In the genomic region with DNA sequence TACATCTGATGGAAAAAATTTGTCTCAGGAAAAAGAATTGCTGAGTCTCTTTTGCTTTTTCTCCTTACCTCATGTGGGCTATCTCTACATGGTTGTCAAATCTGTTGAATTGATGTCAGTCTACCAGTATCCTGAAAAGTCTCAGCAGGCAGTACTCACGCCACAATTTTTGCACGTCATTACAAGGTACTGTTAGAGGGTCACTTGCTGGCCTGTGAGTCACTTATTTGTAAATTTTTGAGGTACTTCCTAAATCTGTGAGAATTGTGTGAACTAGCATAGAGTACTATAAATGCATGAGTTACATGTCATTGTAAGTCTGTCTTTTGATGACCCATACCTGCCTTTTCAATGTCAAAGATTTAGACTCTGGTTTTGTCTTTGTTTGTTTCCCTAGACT, we compare ENCODE assay signal across 15 cellular contexts. TPM values are rescaled to one million over a fixed set of nuclear protein-coding genes. Genes with fewer than 3 reads are reported as not detected.
A peak's percentile ranks its signal among the peaks of the same experiment; 100 is the strongest.
DNase-seq lines count a peak whose midpoint lies in the region; ATAC-seq and TF ChIP-seq lines count a peak whose summit lies in the region.
"Had no signal": no experiment of that assay in that cellular context is flagged by ENCODE, and none has a peak within 500 bp of the region (broad histone marks: within the 10 kb centered on the region; RNA-seq: fewer than 3 reads in every experiment).

No MANE protein-coding gene starts in this region.

- no peaks in the 10 kb centered on the region for H3K9me3 Mint-ChIP-seq in activated B cell treated with CpG ODN at 0.5 μM for 24 hours
- H3K9me3 Mint-ChIP-seq: stimulated activated naive CD8-positive, alpha-beta T cell treated with anti-CD3 and anti-CD28 coated beads, Interleukin-15, Interleukin-2, amounts not matched to agents 100 ng/mL and 50 ng/mL, for 24 hours had no signal

- no peaks in the 10 kb centered on the region for H3K27me3 Mint-ChIP-seq in activated B cell treated with CpG ODN at 0.5 μM for 24 hours
- H3K27me3 Mint-ChIP-seq: stimulated activated naive CD8-positive, alpha-beta T cell treated with anti-CD3 and anti-CD28 coated beads, Interleukin-15, Interleukin-2, amounts not matched to agents 100 ng/mL and 50 ng/mL, for 24 hours had no signal

- no peaks in the 10 kb centered on the region for H3K27me3 ChIP-seq in neutrophil
- H3K27me3 ChIP-seq: esophagus muscularis mucosa, sigmoid colon had no signal

- intact Hi-C loops in activated B cell treated with CpG ODN at 0.5 μM for 24 hours (cut with micrococcal nuclease) = loop anchor here (5.0 to 10.0 kb wide), 3 partner anchors 57 to 1259 kb away; a partner anchor contains a TSS

- H3K4me1 Mint-ChIP-seq in activated B cell treated with CpG ODN at 0.5 μM for 24 hours = peaks cover 34% of the 10 kb centered on the region

- CTCF ChIA-PET in activated B cell treated with CpG ODN at 0.5 μM for 24 hours (lab: Charles Lee) = interaction anchor here (0.9 to 1.7 kb wide), 3 partner anchors 25 to 130 kb away, joined by 3 to 10 read pairs (median 4); no protein-coding TSS in a partner anchor

- H3K36me3 ChIP-seq in neutrophil = peaks cover 44% of the 10 kb centered on the region

- POLR2A ChIA-PET in activated B cell treated with CpG ODN at 0.5 μM for 24 hours (lab: Charles Lee) = interaction anchor here (1.0 to 2.6 kb wide), 4 partner anchors 15 to 98 kb away, joined by 3 to 45 read pairs (median 5); a partner anchor contains a TSS

- no peak overlapping the region for H3K4me3 ChIP-seq in neutrophil (ENCODE audit: low read depth in 1 of 2, low read length in 1 of 2)
- H3K4me3 ChIP-seq: esophagus muscularis mucosa, HAP-1, sigmoid colon had no signal

- H3K27ac Mint-ChIP-seq in activated B cell treated with CpG ODN at 0.5 μM for 24 hours = no peak overlapping the region
- H3K27ac Mint-ChIP-seq: stimulated activated naive CD8-positive, alpha-beta T cell treated with anti-CD3 and anti-CD28 coated beads, Interleukin-15, Interleukin-2, amounts not matched to agents 100 ng/mL and 50 ng/mL, for 24 hours had no signal

- H3K9me3 ChIP-seq in neutrophil = no peaks in the 10 kb centered on the region
- H3K9me3 ChIP-seq: esophagus muscularis mucosa, HAP-1, sigmoid colon had no signal

- DNase-seq in activated B cell treated with CpG ODN at 0.5 μM for 24 hours = no peak
- no peak for DNase-seq in epidermal melanocyte (ENCODE audit: insufficient read length, low spot score)
- DNase-seq in kidney tubule cell (ENCODE audit: low spot score) = no peak
- DNase-seq: activated CD4-positive, alpha-beta T cell treated with anti-CD3 and anti-CD28 coated beads for 48 hours; cortex of kidney; hippocampal formation; NCI-H1092 treated with DMSO at 0.1 percent for 48 hours; sigmoid colon had no signal

- TF ChIP-seq CTCF in activated B cell treated with CpG ODN at 0.5 μM for 24 hours (IDR thresholded peaks at IDR 0.05) = no peak
- TF ChIP-seq CTCF in neutrophil (IDR thresholded peaks at IDR 0.05) = no peak

- H3K36me3 Mint-ChIP-seq in activated B cell treated with CpG ODN at 0.5 μM for 24 hours (ENCODE audit: low read depth) = peaks cover 35% of the 10 kb centered on the region

- H3K4me1 ChIP-seq in neutrophil (ENCODE audit: control insufficient read depth in 1 of 2, insufficient read depth in 1 of 2, low read depth in 1 of 2, low read length in 1 of 2) = peaks cover 10 to 17% of the 10 kb centered on the region in 2 experiments
- H3K4me1 ChIP-seq: esophagus muscularis mucosa, HAP-1, sigmoid colon had no signal

- ATAC-seq in GM18502 (IDR thresholded peaks at IDR 0.05; ENCODE audit: poor library complexity, unreplicated experiment) (peak; percentile 28), HG03196 (IDR thresholded peaks at IDR 0.05; ENCODE audit: unreplicated experiment) (peak; percentile 3), activated B cell treated with CpG ODN at 0.5 μM for 24 hours (ENCODE audit: low read depth) (peak; percentile 40), GM18870 (IDR thresholded peaks at IDR 0.05; ENCODE audit: unreplicated experiment) (no peak)

- H3K27ac ChIP-seq in neutrophil = peak overlapping the region; percentile 75
- H3K27ac ChIP-seq: esophagus muscularis mucosa had no signal

- no peak overlapping the region for H3K4me3 Mint-ChIP-seq in activated B cell treated with CpG ODN at 0.5 μM for 24 hours
- H3K4me3 Mint-ChIP-seq: stimulated activated naive CD8-positive, alpha-beta T cell treated with anti-CD3 and anti-CD28 coated beads, Interleukin-15, Interleukin-2, amounts not matched to agents 100 ng/mL and 50 ng/mL, for 24 hours had no signal

RNA-seq across cellular contexts. Expression of a gene that starts 15.9 kb away (rescaled TPM):
- total RNA-seq in activated B cell treated with CpG ODN at 0.5 μM for 24 hours = 30.1 and 30.5 TPM in 2 replicates

RNA-seq across cellular contexts. Expression of a gene that starts 59.0 kb away (rescaled TPM):
- 16.4 and 18.3 TPM in 2 replicates for total RNA-seq in activated B cell treated with CpG ODN at 0.5 μM for 24 hours
